Comparison of ENCODE assay signal across 10 cellular contexts in genomic region chr15:90463381-90463780, GRCh38.
DNase-seq lines count a peak whose midpoint lies in the region; ATAC-seq, FAIRE-seq and TF ChIP-seq lines count a peak whose summit lies in the region.
"Had no signal": no experiment of that assay in that cellular context is flagged by ENCODE, and none has a peak within 500 bp of the region (broad histone marks: within the 10 kb centered on the region; RNA-seq: fewer than 3 reads in every experiment).

No MANE protein-coding gene starts in this region.

- intact Hi-C loops in left ventricle myocardium superior (cut with micrococcal nuclease): no loop called here

- no peak for FAIRE-seq in H54 (lab: Jason Lieb, UNC)
- FAIRE-seq: HTR-8/SVneo had no signal

- DNase-seq in H54 (ENCODE audit: insufficient read length, low spot score) (peak; percentile 17), astrocyte of the hippocampus (ENCODE audit: low read depth, low spot score) (peak; percentile 77), left ventricle myocardium superior (no peak), superior temporal gyrus (ENCODE audit: extremely low spot score) (peak; percentile 99), NCI-H1694 treated with DMSO at 0.1 percent for 48 hours (lab: John Stamatoyannopoulos, UW) (no peak), NCI-H1092 treated with DMSO at 0.1 percent for 48 hours (lab: John Stamatoyannopoulos, UW) (no peak)
- DNase-seq in NK-92 treated with Interleukin-12 subunit alpha and Interleukin-12 subunit beta, amount 100 ng/mL, for 24 hours (lab: John Stamatoyannopoulos, UW): no peak
- DNase-seq in stimulated activated CD4-positive, alpha-beta T cell treated with anti-CD3 and anti-CD28 coated beads, Interleukin-4, amount 100 ng/mL, for 4 hours: no peak
- DNase-seq: cortex of kidney had no signal

- no peak for TF ChIP-seq POLR2A in H54 (IDR thresholded peaks at IDR 0.05; ENCODE audit: low read depth, low read length)

- peak; percentile 86 for ATAC-seq in left ventricle myocardium superior

Comparison
In these comparisons a context has a peak if more than half of its experiments do, and no peak if none do; other contexts are left out.
1. DNase-seq: peak in H54 (single experiment), astrocyte of the hippocampus (single experiment) and superior temporal gyrus (single experiment); none in left ventricle myocardium superior (single experiment), NK-92 treated with Interleukin-12 subunit alpha and Interleukin-12 subunit beta, amount 100 ng/mL, for 24 hours (single experiment), NCI-H1694 treated with DMSO at 0.1 percent for 48 hours (single experiment), NCI-H1092 treated with DMSO at 0.1 percent for 48 hours (single experiment) and stimulated activated CD4-positive, alpha-beta T cell treated with anti-CD3 and anti-CD28 coated beads, Interleukin-4, amount 100 ng/mL, for 4 hours (0 of 2).